ENCODE assay signal across 1 cellular context in the genomic region with DNA sequence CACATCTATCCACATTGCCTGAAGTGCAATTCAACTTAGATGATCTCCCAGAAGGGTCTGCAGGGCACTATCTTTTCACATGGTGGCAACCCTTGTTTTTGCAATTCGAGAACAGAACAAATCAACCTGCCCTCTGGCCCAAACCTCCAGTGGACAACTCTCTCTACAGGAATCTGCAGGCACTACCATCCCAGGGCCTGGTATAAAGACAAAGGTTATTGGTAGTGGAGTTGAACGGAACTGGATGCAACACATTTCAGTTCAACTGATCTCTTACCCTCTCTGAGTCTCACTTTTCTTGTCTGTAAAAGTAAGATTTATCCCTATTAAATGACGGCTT.
TF ChIP-seq lines count a peak whose summit lies in the region.

No MANE protein-coding gene starts in this region.

TF ChIP-seq in GM23338, 12 proteins besides CTCF, POLR2A, EP300 and RAD21 (continued from another document):
- TF ChIP-seq, protein P1, sequence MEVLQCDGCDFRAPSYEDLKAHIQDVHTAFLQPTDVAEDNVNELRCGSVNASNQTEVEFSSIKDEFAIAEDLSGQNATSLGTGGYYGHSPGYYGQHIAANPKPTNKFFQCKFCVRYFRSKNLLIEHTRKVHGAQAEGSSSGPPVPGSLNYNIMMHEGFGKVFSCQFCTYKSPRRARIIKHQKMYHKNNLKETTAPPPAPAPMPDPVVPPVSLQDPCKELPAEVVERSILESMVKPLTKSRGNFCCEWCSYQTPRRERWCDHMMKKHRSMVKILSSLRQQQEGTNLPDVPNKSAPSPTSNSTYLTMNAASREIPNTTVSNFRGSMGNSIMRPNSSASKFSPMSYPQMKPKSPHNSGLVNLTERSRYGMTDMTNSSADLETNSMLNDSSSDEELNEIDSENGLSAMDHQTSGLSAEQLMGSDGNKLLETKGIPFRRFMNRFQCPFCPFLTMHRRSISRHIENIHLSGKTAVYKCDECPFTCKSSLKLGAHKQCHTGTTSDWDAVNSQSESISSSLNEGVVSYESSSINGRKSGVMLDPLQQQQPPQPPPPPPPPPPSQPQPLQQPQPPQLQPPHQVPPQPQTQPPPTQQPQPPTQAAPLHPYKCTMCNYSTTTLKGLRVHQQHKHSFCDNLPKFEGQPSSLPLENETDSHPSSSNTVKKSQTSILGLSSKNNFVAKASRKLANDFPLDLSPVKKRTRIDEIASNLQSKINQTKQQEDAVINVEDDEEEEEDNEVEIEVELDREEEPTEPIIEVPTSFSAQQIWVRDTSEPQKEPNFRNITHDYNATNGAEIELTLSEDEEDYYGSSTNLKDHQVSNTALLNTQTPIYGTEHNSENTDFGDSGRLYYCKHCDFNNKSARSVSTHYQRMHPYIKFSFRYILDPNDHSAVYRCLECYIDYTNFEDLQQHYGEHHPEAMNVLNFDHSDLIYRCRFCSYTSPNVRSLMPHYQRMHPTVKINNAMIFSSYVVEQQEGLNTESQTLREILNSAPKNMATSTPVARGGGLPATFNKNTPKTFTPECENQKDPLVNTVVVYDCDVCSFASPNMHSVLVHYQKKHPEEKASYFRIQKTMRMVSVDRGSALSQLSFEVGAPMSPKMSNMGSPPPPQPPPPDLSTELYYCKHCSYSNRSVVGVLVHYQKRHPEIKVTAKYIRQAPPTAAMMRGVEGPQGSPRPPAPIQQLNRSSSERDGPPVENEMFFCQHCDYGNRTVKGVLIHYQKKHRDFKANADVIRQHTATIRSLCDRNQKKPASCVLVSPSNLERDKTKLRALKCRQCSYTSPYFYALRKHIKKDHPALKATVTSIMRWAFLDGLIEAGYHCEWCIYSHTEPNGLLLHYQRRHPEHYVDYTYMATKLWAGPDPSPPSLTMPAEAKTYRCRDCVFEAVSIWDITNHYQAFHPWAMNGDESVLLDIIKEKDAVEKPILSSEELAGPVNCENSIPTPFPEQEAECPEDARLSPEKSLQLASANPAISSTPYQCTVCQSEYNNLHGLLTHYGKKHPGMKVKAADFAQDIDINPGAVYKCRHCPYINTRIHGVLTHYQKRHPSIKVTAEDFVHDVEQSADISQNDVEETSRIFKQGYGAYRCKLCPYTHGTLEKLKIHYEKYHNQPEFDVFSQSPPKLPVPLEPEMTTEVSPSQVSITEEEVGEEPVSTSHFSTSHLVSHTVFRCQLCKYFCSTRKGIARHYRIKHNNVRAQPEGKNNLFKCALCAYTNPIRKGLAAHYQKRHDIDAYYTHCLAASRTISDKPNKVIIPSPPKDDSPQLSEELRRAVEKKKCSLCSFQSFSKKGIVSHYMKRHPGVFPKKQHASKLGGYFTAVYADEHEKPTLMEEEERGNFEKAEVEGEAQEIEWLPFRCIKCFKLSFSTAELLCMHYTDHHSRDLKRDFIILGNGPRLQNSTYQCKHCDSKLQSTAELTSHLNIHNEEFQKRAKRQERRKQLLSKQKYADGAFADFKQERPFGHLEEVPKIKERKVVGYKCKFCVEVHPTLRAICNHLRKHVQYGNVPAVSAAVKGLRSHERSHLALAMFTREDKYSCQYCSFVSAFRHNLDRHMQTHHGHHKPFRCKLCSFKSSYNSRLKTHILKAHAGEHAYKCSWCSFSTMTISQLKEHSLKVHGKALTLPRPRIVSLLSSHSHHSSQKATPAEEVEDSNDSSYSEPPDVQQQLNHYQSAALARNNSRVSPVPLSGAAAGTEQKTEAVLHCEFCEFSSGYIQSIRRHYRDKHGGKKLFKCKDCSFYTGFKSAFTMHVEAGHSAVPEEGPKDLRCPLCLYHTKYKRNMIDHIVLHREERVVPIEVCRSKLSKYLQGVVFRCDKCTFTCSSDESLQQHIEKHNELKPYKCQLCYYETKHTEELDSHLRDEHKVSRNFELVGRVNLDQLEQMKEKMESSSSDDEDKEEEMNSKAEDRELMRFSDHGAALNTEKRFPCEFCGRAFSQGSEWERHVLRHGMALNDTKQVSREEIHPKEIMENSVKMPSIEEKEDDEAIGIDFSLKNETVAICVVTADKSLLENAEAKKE (CRISPR knock-in tag; IDR thresholded peaks at IDR 0.05), result no peak
